ENCODE assay signal across 1 cellular context in the genomic region with DNA sequence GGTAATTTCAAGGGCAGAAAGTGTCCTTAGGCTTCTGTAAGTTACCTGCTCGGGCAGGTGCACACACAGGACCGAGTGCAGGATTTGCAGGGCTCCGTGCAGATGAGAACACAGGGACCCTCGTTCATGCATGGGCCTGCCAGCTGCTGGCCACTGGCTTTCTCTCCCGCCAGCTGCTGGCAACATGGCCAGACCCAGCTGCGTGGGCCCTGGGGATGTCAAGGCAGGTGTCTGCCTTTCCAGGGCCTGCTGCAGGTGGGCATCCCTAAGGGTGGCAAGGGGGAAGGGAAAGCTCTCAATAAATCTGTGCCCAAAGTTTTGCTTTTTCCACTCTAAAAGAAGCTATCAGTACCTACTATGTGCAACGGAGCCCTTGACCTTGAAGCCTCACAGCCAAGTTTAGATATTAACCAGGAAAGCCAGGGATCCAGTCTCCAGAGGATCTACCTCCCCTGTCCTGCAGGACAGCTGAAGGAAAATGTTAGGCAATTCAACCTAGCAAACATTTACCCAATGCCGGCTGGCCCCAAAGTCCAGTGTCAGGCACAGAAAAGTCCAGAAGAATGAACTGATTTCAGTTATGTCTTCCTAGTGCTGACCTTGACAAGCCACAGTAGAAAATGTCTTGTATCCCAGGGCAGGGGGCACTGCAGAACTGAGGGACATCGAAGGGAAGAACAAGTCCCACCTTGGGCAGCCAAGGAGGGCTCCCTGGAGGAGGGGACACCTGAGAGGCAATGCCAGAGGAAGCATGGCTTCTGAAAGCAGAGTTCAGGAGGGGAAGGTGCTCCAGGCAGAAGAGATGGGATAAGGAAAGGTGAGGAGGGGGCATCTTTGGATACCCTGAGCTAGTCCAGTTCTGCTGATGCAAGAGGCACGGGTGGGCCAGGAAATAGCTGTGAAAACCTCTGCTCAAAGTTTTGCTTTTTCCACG.
TF ChIP-seq lines count a peak whose summit lies in the region.

No MANE protein-coding gene starts in this region.

TF ChIP-seq in HepG2, 621 proteins besides CTCF, POLR2A, EP300 and RAD21 (continued from another document and continues in another):
- TF ChIP-seq, protein P1, sequence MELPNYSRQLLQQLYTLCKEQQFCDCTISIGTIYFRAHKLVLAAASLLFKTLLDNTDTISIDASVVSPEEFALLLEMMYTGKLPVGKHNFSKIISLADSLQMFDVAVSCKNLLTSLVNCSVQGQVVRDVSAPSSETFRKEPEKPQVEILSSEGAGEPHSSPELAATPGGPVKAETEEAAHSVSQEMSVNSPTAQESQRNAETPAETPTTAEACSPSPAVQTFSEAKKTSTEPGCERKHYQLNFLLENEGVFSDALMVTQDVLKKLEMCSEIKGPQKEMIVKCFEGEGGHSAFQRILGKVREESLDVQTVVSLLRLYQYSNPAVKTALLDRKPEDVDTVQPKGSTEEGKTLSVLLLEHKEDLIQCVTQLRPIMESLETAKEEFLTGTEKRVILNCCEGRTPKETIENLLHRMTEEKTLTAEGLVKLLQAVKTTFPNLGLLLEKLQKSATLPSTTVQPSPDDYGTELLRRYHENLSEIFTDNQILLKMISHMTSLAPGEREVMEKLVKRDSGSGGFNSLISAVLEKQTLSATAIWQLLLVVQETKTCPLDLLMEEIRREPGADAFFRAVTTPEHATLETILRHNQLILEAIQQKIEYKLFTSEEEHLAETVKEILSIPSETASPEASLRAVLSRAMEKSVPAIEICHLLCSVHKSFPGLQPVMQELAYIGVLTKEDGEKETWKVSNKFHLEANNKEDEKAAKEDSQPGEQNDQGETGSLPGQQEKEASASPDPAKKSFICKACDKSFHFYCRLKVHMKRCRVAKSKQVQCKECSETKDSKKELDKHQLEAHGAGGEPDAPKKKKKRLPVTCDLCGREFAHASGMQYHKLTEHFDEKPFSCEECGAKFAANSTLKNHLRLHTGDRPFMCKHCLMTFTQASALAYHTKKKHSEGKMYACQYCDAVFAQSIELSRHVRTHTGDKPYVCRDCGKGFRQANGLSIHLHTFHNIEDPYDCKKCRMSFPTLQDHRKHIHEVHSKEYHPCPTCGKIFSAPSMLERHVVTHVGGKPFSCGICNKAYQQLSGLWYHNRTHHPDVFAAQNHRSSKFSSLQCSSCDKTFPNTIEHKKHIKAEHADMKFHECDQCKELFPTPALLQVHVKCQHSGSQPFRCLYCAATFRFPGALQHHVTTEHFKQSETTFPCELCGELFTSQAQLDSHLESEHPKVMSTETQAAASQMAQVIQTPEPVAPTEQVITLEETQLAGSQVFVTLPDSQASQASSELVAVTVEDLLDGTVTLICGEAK (IDR thresholded peaks at IDR 0.05): no peak
- TF ChIP-seq, protein P1 (CRISPR knock-in tag; IDR thresholded peaks at IDR 0.05): no peak
- TF ChIP-seq, protein P2, sequence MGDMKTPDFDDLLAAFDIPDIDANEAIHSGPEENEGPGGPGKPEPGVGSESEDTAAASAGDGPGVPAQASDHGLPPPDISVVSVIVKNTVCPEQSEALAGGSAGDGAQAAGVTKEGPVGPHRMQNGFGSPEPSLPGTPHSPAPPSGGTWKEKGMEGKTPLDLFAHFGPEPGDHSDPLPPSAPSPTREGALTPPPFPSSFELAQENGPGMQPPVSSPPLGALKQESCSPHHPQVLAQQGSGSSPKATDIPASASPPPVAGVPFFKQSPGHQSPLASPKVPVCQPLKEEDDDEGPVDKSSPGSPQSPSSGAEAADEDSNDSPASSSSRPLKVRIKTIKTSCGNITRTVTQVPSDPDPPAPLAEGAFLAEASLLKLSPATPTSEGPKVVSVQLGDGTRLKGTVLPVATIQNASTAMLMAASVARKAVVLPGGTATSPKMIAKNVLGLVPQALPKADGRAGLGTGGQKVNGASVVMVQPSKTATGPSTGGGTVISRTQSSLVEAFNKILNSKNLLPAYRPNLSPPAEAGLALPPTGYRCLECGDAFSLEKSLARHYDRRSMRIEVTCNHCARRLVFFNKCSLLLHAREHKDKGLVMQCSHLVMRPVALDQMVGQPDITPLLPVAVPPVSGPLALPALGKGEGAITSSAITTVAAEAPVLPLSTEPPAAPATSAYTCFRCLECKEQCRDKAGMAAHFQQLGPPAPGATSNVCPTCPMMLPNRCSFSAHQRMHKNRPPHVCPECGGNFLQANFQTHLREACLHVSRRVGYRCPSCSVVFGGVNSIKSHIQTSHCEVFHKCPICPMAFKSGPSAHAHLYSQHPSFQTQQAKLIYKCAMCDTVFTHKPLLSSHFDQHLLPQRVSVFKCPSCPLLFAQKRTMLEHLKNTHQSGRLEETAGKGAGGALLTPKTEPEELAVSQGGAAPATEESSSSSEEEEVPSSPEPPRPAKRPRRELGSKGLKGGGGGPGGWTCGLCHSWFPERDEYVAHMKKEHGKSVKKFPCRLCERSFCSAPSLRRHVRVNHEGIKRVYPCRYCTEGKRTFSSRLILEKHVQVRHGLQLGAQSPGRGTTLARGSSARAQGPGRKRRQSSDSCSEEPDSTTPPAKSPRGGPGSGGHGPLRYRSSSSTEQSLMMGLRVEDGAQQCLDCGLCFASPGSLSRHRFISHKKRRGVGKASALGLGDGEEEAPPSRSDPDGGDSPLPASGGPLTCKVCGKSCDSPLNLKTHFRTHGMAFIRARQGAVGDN (CRISPR knock-in tag; IDR thresholded peaks at IDR 0.05): peak; percentile 68
- TF ChIP-seq RORA (CRISPR knock-in tag; IDR thresholded peaks at IDR 0.05) (no peak), SIX1 (CRISPR knock-in tag; IDR thresholded peaks at IDR 0.05; ENCODE audit: borderline replicate concordance) (peak; percentile 34; the same call in 1 of the 2 replicates), KLF16 (CRISPR knock-in tag; IDR thresholded peaks at IDR 0.05) (peak in 1 of 2 experiments; percentile 46; a peak in 1 of 4 replicates), MED8 (CRISPR knock-in tag; IDR thresholded peaks at IDR 0.05; ENCODE audit: insufficient replicate concordance) (peak; percentile 39), ZNF644 (CRISPR knock-in tag; IDR thresholded peaks at IDR 0.05; ENCODE audit: low read depth) (peak; percentile 20; the same call in 1 of the 2 replicates), ZSCAN22 (CRISPR knock-in tag; IDR thresholded peaks at IDR 0.05) (no peak), ZNF747 (CRISPR knock-in tag; IDR thresholded peaks at IDR 0.05; ENCODE audit: borderline replicate concordance) (peak; percentile 59; the same call in 1 of the 2 replicates), ZFP1 (CRISPR knock-in tag; IDR thresholded peaks at IDR 0.05) (0 out of 2 replicates have a peak, but pooled peaks have one; percentile 54), PCBP1 (IDR thresholded peaks at IDR 0.05; ENCODE audit: borderline replicate concordance, low read depth, low read length) (no peak), ZNF629 (CRISPR knock-in tag; conservative IDR thresholded peaks at IDR 0.05) (no peak), SIX4 (CRISPR knock-in tag; IDR thresholded peaks at IDR 0.05) (no peak), ZNF709 (CRISPR knock-in tag; IDR thresholded peaks at IDR 0.05) (no peak), ZNF329 (CRISPR knock-in tag; IDR thresholded peaks at IDR 0.05; ENCODE audit: low read depth) (no peak), PPARG (CRISPR knock-in tag; conservative IDR thresholded peaks at IDR 0.05) (0 out of 2 replicates have a peak, but pooled peaks have one; percentile 51), RFX1 (IDR thresholded peaks at IDR 0.05) (no peak), HDAC2 (CRISPR knock-in tag; IDR thresholded peaks at IDR 0.05) (peak; percentile 88), YEATS2 (CRISPR knock-in tag; IDR thresholded peaks at IDR 0.05; ENCODE audit: borderline replicate concordance) (peak; percentile 24; the same call in 1 of the 2 replicates)
- TF ChIP-seq, protein P3, sequence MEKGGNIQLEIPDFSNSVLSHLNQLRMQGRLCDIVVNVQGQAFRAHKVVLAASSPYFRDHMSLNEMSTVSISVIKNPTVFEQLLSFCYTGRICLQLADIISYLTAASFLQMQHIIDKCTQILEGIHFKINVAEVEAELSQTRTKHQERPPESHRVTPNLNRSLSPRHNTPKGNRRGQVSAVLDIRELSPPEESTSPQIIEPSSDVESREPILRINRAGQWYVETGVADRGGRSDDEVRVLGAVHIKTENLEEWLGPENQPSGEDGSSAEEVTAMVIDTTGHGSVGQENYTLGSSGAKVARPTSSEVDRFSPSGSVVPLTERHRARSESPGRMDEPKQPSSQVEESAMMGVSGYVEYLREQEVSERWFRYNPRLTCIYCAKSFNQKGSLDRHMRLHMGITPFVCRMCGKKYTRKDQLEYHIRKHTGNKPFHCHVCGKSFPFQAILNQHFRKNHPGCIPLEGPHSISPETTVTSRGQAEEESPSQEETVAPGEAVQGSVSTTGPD (CRISPR knock-in tag; IDR thresholded peaks at IDR 0.05): 0 out of 2 replicates have a peak, but pooled peaks have one; percentile 52
- TF ChIP-seq, protein P4, sequence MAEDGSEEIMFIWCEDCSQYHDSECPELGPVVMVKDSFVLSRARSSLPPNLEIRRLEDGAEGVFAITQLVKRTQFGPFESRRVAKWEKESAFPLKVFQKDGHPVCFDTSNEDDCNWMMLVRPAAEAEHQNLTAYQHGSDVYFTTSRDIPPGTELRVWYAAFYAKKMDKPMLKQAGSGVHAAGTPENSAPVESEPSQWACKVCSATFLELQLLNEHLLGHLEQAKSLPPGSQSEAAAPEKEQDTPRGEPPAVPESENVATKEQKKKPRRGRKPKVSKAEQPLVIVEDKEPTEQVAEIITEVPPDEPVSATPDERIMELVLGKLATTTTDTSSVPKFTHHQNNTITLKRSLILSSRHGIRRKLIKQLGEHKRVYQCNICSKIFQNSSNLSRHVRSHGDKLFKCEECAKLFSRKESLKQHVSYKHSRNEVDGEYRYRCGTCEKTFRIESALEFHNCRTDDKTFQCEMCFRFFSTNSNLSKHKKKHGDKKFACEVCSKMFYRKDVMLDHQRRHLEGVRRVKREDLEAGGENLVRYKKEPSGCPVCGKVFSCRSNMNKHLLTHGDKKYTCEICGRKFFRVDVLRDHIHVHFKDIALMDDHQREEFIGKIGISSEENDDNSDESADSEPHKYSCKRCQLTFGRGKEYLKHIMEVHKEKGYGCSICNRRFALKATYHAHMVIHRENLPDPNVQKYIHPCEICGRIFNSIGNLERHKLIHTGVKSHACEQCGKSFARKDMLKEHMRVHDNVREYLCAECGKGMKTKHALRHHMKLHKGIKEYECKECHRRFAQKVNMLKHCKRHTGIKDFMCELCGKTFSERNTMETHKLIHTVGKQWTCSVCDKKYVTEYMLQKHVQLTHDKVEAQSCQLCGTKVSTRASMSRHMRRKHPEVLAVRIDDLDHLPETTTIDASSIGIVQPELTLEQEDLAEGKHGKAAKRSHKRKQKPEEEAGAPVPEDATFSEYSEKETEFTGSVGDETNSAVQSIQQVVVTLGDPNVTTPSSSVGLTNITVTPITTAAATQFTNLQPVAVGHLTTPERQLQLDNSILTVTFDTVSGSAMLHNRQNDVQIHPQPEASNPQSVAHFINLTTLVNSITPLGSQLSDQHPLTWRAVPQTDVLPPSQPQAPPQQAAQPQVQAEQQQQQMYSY (CRISPR knock-in tag; IDR thresholded peaks at IDR 0.05): 0 out of 2 replicates have a peak, but pooled peaks have one; percentile 43
- TF ChIP-seq, protein P5, sequence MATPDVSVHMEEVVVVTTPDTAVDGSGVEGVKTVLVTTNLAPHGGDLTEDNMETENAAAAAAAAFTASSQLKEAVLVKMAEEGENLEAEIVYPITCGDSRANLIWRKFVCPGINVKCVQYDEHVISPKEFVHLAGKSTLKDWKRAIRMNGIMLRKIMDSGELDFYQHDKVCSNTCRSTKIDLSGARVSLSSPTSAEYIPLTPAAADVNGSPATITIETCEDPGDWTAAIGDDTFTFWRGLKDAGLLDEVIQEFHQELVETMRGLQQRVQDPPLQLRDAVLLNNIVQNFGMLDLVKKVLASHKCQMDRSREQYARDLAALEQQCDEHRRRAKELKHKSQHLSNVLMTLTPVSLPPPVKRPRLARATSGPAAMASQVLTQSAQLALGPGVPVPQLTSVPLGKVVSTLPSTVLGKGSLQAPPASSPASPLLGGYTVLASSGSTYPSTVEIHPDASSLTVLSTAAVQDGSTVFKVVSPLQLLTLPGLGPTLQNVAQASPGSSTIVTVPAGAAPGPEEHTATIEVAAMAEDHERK (CRISPR knock-in tag; IDR thresholded peaks at IDR 0.05; ENCODE audit: low read depth): no peak
- TF ChIP-seq, protein P6, sequence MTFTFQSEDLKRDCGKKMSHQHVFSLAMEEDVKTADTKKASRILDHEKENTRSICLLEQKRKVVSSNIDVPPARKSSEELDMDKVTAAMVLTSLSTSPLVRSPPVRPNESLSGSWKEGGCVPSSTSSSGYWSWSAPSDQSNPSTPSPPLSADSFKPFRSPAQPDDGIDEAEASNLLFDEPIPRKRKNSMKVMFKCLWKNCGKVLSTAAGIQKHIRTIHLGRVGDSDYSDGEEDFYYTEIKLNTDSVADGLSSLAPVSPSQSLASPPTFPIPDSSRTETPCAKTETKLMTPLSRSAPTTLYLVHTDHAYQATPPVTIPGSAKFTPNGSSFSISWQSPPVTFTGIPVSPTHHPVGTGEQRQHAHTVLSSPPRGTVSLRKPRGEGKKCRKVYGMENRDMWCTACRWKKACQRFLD (CRISPR knock-in tag; IDR thresholded peaks at IDR 0.05; ENCODE audit: borderline replicate concordance): peak; percentile 54; the same call in 1 of the 2 replicates
- TF ChIP-seq, protein P7, sequence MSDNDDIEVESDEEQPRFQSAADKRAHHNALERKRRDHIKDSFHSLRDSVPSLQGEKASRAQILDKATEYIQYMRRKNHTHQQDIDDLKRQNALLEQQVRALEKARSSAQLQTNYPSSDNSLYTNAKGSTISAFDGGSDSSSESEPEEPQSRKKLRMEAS (IDR thresholded peaks at IDR 0.05): peak; percentile 35; the same call in 1 of the 2 replicates
- TF ChIP-seq, protein P8, sequence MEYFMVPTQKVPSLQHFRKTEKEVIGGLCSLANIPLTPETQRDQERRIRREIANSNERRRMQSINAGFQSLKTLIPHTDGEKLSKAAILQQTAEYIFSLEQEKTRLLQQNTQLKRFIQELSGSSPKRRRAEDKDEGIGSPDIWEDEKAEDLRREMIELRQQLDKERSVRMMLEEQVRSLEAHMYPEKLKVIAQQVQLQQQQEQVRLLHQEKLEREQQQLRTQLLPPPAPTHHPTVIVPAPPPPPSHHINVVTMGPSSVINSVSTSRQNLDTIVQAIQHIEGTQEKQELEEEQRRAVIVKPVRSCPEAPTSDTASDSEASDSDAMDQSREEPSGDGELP (IDR thresholded peaks at IDR 0.05; ENCODE audit: borderline replicate concordance, low read depth): peak; percentile 85; the same call in 1 of the 2 replicates
